In the genomic region with DNA sequence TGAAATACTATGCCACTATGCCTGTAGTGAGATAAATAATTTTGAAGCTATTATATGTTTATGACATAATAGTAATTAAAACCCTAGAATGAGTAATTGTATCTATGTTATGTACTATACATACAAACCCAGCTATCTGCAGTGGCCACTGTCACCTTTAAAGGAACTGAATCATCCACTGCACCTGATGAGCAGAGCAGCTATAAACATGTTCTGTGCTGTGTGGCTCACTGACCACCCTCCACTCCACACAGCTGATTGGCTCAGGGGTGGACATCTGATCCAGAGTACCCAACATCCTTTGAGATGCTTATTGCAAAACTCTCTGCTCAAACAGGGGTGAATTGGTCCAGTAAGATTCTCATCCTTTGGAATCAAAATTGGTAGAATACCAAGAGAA, we compare ENCODE assay signal across 25 cellular contexts.
"Had no signal": no experiment of that assay in that cellular context is flagged by ENCODE, and none has a peak within 500 bp of the region (broad histone marks: within the 10 kb centered on the region; RNA-seq: fewer than 3 reads in every experiment).

No MANE protein-coding gene starts in this region.

- H3K4me3 ChIP-seq: body of pancreas, esophagus muscularis mucosa, gastrocnemius medialis, thoracic aorta, upper lobe of left lung had no signal

- H3K27ac Mint-ChIP-seq: activated naive CD4-positive, alpha-beta T cell treated with anti-CD3 and anti-CD28 coated beads, Interleukin-2, amount 50 U/mL, for 24 hours; memory B cell; stimulated activated naive B cell treated with anti-CD40 and anti-IgM and Interleukin-4, amounts not matched to agents 10 μg/mL and 1 μg/mL and 100 μg/mL, for 72 hours had no signal

- H3K27ac ChIP-seq: body of pancreas, esophagus muscularis mucosa, upper lobe of left lung, WERI-Rb-1 had no signal

- H3K36me3 Mint-ChIP-seq: memory B cell; stimulated activated naive B cell treated with anti-CD40 and anti-IgM and Interleukin-4, amounts not matched to agents 10 μg/mL and 1 μg/mL and 100 μg/mL, for 72 hours had no signal

- H3K9me3 Mint-ChIP-seq: activated naive CD4-positive, alpha-beta T cell treated with anti-CD3 and anti-CD28 coated beads, Interleukin-2, amount 50 U/mL, for 24 hours; central memory CD8-positive, alpha-beta T cell; memory B cell; stimulated activated naive B cell treated with anti-CD40 and anti-IgM and Interleukin-4, amounts not matched to agents 10 μg/mL and 1 μg/mL and 100 μg/mL, for 72 hours had no signal

- H3K36me3 ChIP-seq: esophagus muscularis mucosa, gastrocnemius medialis, thoracic aorta, upper lobe of left lung, WERI-Rb-1 had no signal

- H3K9me3 ChIP-seq: body of pancreas, esophagus muscularis mucosa, gastrocnemius medialis, thoracic aorta, upper lobe of left lung had no signal

- FAIRE-seq: colon, small intestine, TTC549 had no signal

- ATAC-seq: body of pancreas; gastrocnemius medialis; left ventricle myocardium superior; sciatic nerve; stimulated activated naive B cell treated with anti-CD40 and anti-IgM and Interleukin-4, amounts not matched to agents 10 μg/mL and 1 μg/mL and 100 μg/mL, for 72 hours had no signal

- DNase-seq: activated CD4-positive, alpha-beta T cell treated with anti-CD3 and anti-CD28 coated beads, Interleukin-2, amount 50 U/mL, for 48 hours; activated effector memory CD4-positive, alpha-beta T cell treated with anti-CD3 and anti-CD28 coated beads, Interleukin-2, amount 50 U/mL, for 16 hours; activated T-cell treated with anti-CD3 and anti-CD28 coated beads for 4 hours; anterior cingulate cortex; body of pancreas; effector memory CD4-positive, alpha-beta T cell; gastrocnemius medialis; hippocampal formation; left ventricle myocardium superior; occipital lobe; posterior cingulate gyrus; small intestine; stimulated activated CD4-positive, alpha-beta T cell treated with anti-CD3 and anti-CD28 coated beads, Interleukin-15, amount 100 ng/mL, for 24 hours; stimulated activated naive B cell treated with anti-CD40 and anti-IgM and Interleukin-4, amounts not matched to agents 10 μg/mL and 1 μg/mL and 100 μg/mL, for 72 hours; T-helper 1 cell; upper lobe of left lung; WERI-Rb-1 had no signal

- H3K27me3 ChIP-seq: body of pancreas, esophagus muscularis mucosa, gastrocnemius medialis, upper lobe of left lung had no signal

- H3K4me3 Mint-ChIP-seq: activated naive CD4-positive, alpha-beta T cell treated with anti-CD3 and anti-CD28 coated beads, Interleukin-2, amount 50 U/mL, for 24 hours; central memory CD8-positive, alpha-beta T cell; memory B cell; stimulated activated naive B cell treated with anti-CD40 and anti-IgM and Interleukin-4, amounts not matched to agents 10 μg/mL and 1 μg/mL and 100 μg/mL, for 72 hours had no signal

- H3K27me3 Mint-ChIP-seq: memory B cell; stimulated activated naive B cell treated with anti-CD40 and anti-IgM and Interleukin-4, amounts not matched to agents 10 μg/mL and 1 μg/mL and 100 μg/mL, for 72 hours had no signal
